Comparison of ENCODE assay signal across 32 cellular contexts in the genomic region with DNA sequence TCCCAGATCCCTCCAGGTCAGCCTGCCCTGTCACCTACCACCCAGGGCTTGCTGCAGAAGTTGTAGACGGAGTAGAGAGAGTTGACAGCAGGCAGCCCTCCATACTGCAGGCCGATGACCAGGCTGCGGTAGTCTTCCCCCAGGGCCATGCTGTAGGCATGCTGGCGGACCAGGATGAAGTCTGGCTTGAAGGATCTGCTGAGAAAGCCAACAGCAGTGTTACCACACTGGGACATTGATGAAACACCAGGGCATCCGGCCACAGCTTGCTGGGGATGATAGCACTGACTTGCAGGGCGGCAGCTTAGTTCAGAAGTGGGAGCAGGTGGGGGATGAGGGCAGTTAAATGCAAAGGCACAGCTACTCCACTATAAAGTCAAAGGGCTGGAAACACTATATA.
"Had no signal": no experiment of that assay in that cellular context is flagged by ENCODE, and none has a peak within 500 bp of the region (broad histone marks: within the 10 kb centered on the region; RNA-seq: fewer than 3 reads in every experiment).

No MANE protein-coding gene starts in this region.

- H3K36me3 Mint-ChIP-seq: activated CD4-positive, alpha-beta memory T cell treated with anti-CD3 and anti-CD28 coated beads for 36 hours; activated naive CD4-positive, alpha-beta T cell treated with anti-CD3 and anti-CD28 coated beads, Interleukin-2, amount 50 U/mL, for 72 hours had no signal

- ATAC-seq: activated CD4-positive, alpha-beta T cell treated with anti-CD3 and anti-CD28 coated beads for 36 hours; activated CD4-positive, CD25-positive, alpha-beta regulatory T cell treated with anti-CD3 and anti-CD28 coated beads, Interleukin-2, amount 50 U/mL, for 24 hours; activated naive CD4-positive, alpha-beta T cell treated with anti-CD3 and anti-CD28 coated beads, Interleukin-2, amount 50 U/mL, for 72 hours; activated T-cell treated with anti-CD3 and anti-CD28 coated beads, Interleukin-2, amount 50 U/mL, for 4 hours; PC-3; SK-N-SH treated with all-trans-retinoic acid at 6 μM for 48 hours; WTC11 had no signal

- H3K4me1 Mint-ChIP-seq: activated CD4-positive, alpha-beta T cell treated with anti-CD3 and anti-CD28 coated beads for 36 hours; activated CD4-positive, alpha-beta T cell treated with anti-CD3 and anti-CD28 coated beads, Interleukin-2, amount 10 ng/mL, durations not matched to agents 7 days and 5 days; brain had no signal

- H3K4me1 ChIP-seq: adrenal gland, Peyer's patch had no signal

- H3K27me3 ChIP-seq: adrenal gland, Peyer's patch had no signal

- H3K4me3 ChIP-seq: adrenal gland, Peyer's patch had no signal

- H3K9me3 ChIP-seq: adrenal gland, Peyer's patch had no signal

- DNase-seq: activated CD4-positive, alpha-beta memory T cell treated with anti-CD3 and anti-CD28 coated beads for 36 hours; activated CD4-positive, alpha-beta T cell treated with anti-CD3 and anti-CD28 coated beads for 36 hours; activated CD4-positive, alpha-beta T cell treated with anti-CD3 and anti-CD28 coated beads, Interleukin-2, amount 10 ng/mL, durations not matched to agents 7 days and 5 days; activated CD8-positive, alpha-beta memory T cell treated with anti-CD3 and anti-CD28 coated beads, Interleukin-2, amount 50 U/mL, for 4 hours; activated gamma-delta T cell treated with Interleukin-2 at 50 U/mL for 16 hours; activated naive CD4-positive, alpha-beta T cell treated with anti-CD3 and anti-CD28 coated beads for 36 hours; activated T-cell treated with anti-CD3 and anti-CD28 coated beads for 4 hours; activated T-cell treated with anti-CD3 and anti-CD28 coated beads, Interleukin-2, amount 50 U/mL, for 4 hours; anterior cingulate cortex; central memory CD4-positive, alpha-beta T cell; NCI-H1048; NCI-H1105 treated with DMSO at 0.1 percent for 48 hours; NCI-H1436; NCI-H1694; NCI-H1930; NCI-H345; NCI-H524 treated with DMSO at 0.1 percent for 48 hours; PC-3; Peyer's patch; RPMI8226; SIG-M5; SW 1271; T-helper 1 cell; T-helper 2 cell; T-helper 9 cell had no signal

- H3K27ac ChIP-seq: adrenal gland, Peyer's patch had no signal

- H3K4me3 Mint-ChIP-seq: activated CD4-positive, alpha-beta memory T cell treated with anti-CD3 and anti-CD28 coated beads for 36 hours; activated CD4-positive, alpha-beta T cell treated with anti-CD3 and anti-CD28 coated beads for 36 hours; activated CD4-positive, alpha-beta T cell treated with anti-CD3 and anti-CD28 coated beads, Interleukin-2, amount 10 ng/mL, durations not matched to agents 7 days and 5 days; activated naive CD4-positive, alpha-beta T cell treated with anti-CD3 and anti-CD28 coated beads for 36 hours; activated T-cell treated with anti-CD3 and anti-CD28 coated beads, Interleukin-2, amount 50 U/mL, for 4 hours; activated T-helper 1 cell treated with anti-CD3 and anti-CD28 coated beads, Interleukin-12 subunit alpha, Interleukin-12 subunit beta, Interleukin-2, Interleukin-4 antibody, amounts not matched to agents 30 ng/mL and 10 ng/mL and 1 ng/mL, durations not matched to agents 14 hours and 24 hours and 36 hours; brain; WTC11 had no signal

- H3K9me3 Mint-ChIP-seq: activated CD4-positive, alpha-beta memory T cell treated with anti-CD3 and anti-CD28 coated beads for 36 hours; activated CD4-positive, alpha-beta T cell treated with anti-CD3 and anti-CD28 coated beads, Interleukin-2, amount 10 ng/mL, durations not matched to agents 7 days and 5 days; activated naive CD4-positive, alpha-beta T cell treated with anti-CD3 and anti-CD28 coated beads for 36 hours; activated naive CD4-positive, alpha-beta T cell treated with anti-CD3 and anti-CD28 coated beads, Interleukin-2, amount 50 U/mL, for 72 hours; activated T-cell treated with anti-CD3 and anti-CD28 coated beads, Interleukin-2, amount 50 U/mL, for 4 hours; activated T-helper 1 cell treated with anti-CD3 and anti-CD28 coated beads, Interleukin-12 subunit alpha, Interleukin-12 subunit beta, Interleukin-2, Interleukin-4 antibody, amounts not matched to agents 30 ng/mL and 10 ng/mL and 1 ng/mL, durations not matched to agents 14 hours and 24 hours and 36 hours had no signal

- H3K27me3 Mint-ChIP-seq: brain had no signal

- H3K36me3 ChIP-seq: adrenal gland, Peyer's patch had no signal

- H3K27ac Mint-ChIP-seq: activated CD4-positive, alpha-beta memory T cell treated with anti-CD3 and anti-CD28 coated beads for 36 hours; activated CD4-positive, alpha-beta T cell treated with anti-CD3 and anti-CD28 coated beads for 36 hours; activated CD4-positive, alpha-beta T cell treated with anti-CD3 and anti-CD28 coated beads, Interleukin-2, amount 10 ng/mL, durations not matched to agents 7 days and 5 days; activated naive CD4-positive, alpha-beta T cell treated with anti-CD3 and anti-CD28 coated beads for 36 hours; activated naive CD4-positive, alpha-beta T cell treated with anti-CD3 and anti-CD28 coated beads, Interleukin-2, amount 50 U/mL, for 72 hours; activated T-helper 1 cell treated with anti-CD3 and anti-CD28 coated beads, Interleukin-12 subunit alpha, Interleukin-12 subunit beta, Interleukin-2, Interleukin-4 antibody, amounts not matched to agents 30 ng/mL and 10 ng/mL and 1 ng/mL, durations not matched to agents 14 hours and 24 hours and 36 hours; WTC11 had no signal
